Comparison of ENCODE assay signal across 1 cellular context in genomic region chr6:7974932-7975763, GRCh38.
TF ChIP-seq lines count a peak whose summit lies in the region.

No MANE protein-coding gene starts in this region.

TF ChIP-seq in HEK293, 187 proteins besides CTCF, POLR2A, EP300 and RAD21 (continued from another document and continues in another):
- TF ChIP-seq TSHZ1 (tag by site-specific recombination; IDR thresholded peaks at IDR 0.05; ENCODE audit: borderline replicate concordance): peak; percentile 65; the same call in 1 of the 2 replicates
- TF ChIP-seq ZNF837 (tag by site-specific recombination; IDR thresholded peaks at IDR 0.05): no peak
- TF ChIP-seq ZBTB21 (tag by site-specific recombination; IDR thresholded peaks at IDR 0.05): peak; percentile 55
- TF ChIP-seq PRDM10 (tag by site-specific recombination; IDR thresholded peaks at IDR 0.05): peak; percentile 80
- no peak for TF ChIP-seq ZNF624 (tag by site-specific recombination; IDR thresholded peaks at IDR 0.05)
- TF ChIP-seq, protein P1, sequence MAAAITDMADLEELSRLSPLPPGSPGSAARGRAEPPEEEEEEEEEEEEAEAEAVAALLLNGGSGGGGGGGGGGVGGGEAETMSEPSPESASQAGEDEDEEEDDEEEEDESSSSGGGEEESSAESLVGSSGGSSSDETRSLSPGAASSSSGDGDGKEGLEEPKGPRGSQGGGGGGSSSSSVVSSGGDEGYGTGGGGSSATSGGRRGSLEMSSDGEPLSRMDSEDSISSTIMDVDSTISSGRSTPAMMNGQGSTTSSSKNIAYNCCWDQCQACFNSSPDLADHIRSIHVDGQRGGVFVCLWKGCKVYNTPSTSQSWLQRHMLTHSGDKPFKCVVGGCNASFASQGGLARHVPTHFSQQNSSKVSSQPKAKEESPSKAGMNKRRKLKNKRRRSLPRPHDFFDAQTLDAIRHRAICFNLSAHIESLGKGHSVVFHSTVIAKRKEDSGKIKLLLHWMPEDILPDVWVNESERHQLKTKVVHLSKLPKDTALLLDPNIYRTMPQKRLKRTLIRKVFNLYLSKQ (tag by site-specific recombination; IDR thresholded peaks at IDR 0.05; ENCODE audit: borderline replicate concordance): no peak
- no peak for TF ChIP-seq ZNF223 (tag by site-specific recombination; IDR thresholded peaks at IDR 0.05)
- peak; percentile 60; the same call in 1 of the 2 replicates for TF ChIP-seq ZNF792 (tag by site-specific recombination; IDR thresholded peaks at IDR 0.05)
- peak; percentile 84 for TF ChIP-seq IKZF3 (tag by site-specific recombination; IDR thresholded peaks at IDR 0.05)
- TF ChIP-seq PBX3 (CRISPR knock-in tag; IDR thresholded peaks at IDR 0.05): no peak
- TF ChIP-seq KLF17 (tag by site-specific recombination; IDR thresholded peaks at IDR 0.05): peak; percentile 39
- TF ChIP-seq, protein P2, sequence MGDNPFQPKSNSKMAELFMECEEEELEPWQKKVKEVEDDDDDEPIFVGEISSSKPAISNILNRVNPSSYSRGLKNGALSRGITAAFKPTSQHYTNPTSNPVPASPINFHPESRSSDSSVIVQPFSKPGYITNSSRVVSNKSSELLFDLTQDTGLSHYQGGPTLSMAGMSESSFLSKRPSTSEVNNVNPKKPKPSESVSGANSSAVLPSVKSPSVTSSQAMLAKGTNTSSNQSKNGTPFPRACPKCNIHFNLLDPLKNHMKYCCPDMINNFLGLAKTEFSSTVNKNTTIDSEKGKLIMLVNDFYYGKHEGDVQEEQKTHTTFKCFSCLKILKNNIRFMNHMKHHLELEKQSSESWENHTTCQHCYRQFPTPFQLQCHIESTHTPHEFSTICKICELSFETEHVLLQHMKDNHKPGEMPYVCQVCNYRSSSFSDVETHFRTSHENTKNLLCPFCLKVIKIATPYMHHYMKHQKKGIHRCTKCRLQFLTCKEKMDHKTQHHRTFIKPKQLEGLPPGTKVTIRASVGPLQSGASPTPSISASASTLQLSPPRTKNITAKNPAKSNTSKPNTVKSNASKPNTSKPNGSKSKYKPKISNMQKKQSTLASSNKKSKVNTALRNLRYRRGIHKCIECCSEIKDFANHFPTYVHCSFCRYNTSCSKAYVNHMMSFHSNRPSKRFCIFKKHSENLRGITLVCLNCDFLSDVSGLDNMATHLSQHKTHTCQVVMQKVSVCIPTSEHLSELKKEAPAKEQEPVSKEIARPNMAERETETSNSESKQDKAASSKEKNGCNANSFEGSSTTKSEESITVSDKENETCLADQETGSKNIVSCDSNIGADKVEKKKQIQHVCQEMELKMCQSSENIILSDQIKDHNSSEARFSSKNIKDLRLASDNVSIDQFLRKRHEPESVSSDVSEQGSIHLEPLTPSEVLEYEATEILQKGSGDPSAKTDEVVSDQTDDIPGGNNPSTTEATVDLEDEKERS (tag by site-specific recombination; IDR thresholded peaks at IDR 0.05): peak; percentile 40; the same call in 1 of the 2 replicates
- no peak for TF ChIP-seq ZNF174 (tag by site-specific recombination; IDR thresholded peaks at IDR 0.05)
- TF ChIP-seq ZNF248 (tag by site-specific recombination; IDR thresholded peaks at IDR 0.05): no peak
- TF ChIP-seq MZF1 (tag by site-specific recombination; IDR thresholded peaks at IDR 0.05; ENCODE audit: borderline replicate concordance): peak; percentile 81
- TF ChIP-seq ZNF449 (tag by site-specific recombination; IDR thresholded peaks at IDR 0.05): no peak; the same call in 1 of the 2 replicates
- no peak for TF ChIP-seq ZNF169 (tag by site-specific recombination; IDR thresholded peaks at IDR 0.05)
- 0 out of 2 replicates have a peak, but pooled peaks have one; percentile 39 for TF ChIP-seq ZBTB7A (tag by site-specific recombination; IDR thresholded peaks at IDR 0.05; ENCODE audit: low read depth)
- TF ChIP-seq, protein P3, sequence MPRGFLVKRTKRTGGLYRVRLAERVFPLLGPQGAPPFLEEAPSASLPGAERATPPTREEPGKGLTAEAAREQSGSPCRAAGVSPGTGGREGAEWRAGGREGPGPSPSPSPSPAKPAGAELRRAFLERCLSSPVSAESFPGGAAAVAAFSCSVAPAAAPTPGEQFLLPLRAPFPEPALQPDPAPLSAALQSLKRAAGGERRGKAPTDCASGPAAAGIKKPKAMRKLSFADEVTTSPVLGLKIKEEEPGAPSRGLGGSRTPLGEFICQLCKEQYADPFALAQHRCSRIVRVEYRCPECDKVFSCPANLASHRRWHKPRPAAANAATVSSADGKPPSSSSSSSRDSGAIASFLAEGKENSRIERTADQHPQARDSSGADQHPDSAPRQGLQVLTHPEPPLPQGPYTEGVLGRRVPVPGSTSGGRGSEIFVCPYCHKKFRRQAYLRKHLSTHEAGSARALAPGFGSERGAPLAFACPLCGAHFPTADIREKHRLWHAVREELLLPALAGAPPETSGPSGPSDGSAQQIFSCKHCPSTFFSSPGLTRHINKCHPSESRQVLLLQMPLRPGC (tag by site-specific recombination; IDR thresholded peaks at IDR 0.05): peak; percentile 63; the same call in 1 of the 2 replicates
- TF ChIP-seq, protein P4, sequence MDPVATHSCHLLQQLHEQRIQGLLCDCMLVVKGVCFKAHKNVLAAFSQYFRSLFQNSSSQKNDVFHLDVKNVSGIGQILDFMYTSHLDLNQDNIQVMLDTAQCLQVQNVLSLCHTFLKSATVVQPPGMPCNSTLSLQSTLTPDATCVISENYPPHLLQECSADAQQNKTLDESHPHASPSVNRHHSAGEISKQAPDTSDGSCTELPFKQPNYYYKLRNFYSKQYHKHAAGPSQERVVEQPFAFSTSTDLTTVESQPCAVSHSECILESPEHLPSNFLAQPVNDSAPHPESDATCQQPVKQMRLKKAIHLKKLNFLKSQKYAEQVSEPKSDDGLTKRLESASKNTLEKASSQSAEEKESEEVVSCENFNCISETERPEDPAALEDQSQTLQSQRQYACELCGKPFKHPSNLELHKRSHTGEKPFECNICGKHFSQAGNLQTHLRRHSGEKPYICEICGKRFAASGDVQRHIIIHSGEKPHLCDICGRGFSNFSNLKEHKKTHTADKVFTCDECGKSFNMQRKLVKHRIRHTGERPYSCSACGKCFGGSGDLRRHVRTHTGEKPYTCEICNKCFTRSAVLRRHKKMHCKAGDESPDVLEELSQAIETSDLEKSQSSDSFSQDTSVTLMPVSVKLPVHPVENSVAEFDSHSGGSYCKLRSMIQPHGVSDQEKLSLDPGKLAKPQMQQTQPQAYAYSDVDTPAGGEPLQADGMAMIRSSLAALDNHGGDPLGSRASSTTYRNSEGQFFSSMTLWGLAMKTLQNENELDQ (tag by site-specific recombination; IDR thresholded peaks at IDR 0.05; ENCODE audit: low read depth): no peak
- TF ChIP-seq HOXA7 (CRISPR knock-in tag; IDR thresholded peaks at IDR 0.05; ENCODE audit: borderline replicate concordance): no peak
- TF ChIP-seq, protein P5, sequence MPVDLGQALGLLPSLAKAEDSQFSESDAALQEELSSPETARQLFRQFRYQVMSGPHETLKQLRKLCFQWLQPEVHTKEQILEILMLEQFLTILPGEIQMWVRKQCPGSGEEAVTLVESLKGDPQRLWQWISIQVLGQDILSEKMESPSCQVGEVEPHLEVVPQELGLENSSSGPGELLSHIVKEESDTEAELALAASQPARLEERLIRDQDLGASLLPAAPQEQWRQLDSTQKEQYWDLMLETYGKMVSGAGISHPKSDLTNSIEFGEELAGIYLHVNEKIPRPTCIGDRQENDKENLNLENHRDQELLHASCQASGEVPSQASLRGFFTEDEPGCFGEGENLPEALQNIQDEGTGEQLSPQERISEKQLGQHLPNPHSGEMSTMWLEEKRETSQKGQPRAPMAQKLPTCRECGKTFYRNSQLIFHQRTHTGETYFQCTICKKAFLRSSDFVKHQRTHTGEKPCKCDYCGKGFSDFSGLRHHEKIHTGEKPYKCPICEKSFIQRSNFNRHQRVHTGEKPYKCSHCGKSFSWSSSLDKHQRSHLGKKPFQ (tag by site-specific recombination; IDR thresholded peaks at IDR 0.05): no peak
- TF ChIP-seq ZNF366 (tag by site-specific recombination; conservative IDR thresholded peaks at IDR 0.05): peak; percentile 96
- peak; percentile 53; the same call in 1 of the 2 replicates for TF ChIP-seq OSR2 (tag by site-specific recombination; IDR thresholded peaks at IDR 0.05)
- TF ChIP-seq PATZ1 (tag by site-specific recombination; IDR thresholded peaks at IDR 0.05): peak; percentile 62; the same call in 1 of the 2 replicates
- no peak for TF ChIP-seq ZNF585B (tag by site-specific recombination; IDR thresholded peaks at IDR 0.05)
- TF ChIP-seq REPIN1 (tag by site-specific recombination; IDR thresholded peaks at IDR 0.05; ENCODE audit: low read depth): no peak
